Comparison of ENCODE assay signal across 1 cellular context in genomic region chr14:91417983-91418386, GRCh38.
A peak's percentile ranks its signal among the peaks of the same experiment; 100 is the strongest.
TF ChIP-seq lines count a peak whose summit lies in the region.

No MANE protein-coding gene starts in this region.

TF ChIP-seq in WTC11, 78 proteins besides CTCF, POLR2A, EP300 and RAD21 (continued from another document):
- no peak for TF ChIP-seq ZSCAN18 (CRISPR knock-in tag; IDR thresholded peaks at IDR 0.05)
- TF ChIP-seq ZNF425 (CRISPR knock-in tag; conservative IDR thresholded peaks at IDR 0.05) = no peak
- no peak for TF ChIP-seq ZNF317 (CRISPR knock-in tag; IDR thresholded peaks at IDR 0.05; ENCODE audit: borderline replicate concordance, low read depth)
- TF ChIP-seq, protein P1, sequence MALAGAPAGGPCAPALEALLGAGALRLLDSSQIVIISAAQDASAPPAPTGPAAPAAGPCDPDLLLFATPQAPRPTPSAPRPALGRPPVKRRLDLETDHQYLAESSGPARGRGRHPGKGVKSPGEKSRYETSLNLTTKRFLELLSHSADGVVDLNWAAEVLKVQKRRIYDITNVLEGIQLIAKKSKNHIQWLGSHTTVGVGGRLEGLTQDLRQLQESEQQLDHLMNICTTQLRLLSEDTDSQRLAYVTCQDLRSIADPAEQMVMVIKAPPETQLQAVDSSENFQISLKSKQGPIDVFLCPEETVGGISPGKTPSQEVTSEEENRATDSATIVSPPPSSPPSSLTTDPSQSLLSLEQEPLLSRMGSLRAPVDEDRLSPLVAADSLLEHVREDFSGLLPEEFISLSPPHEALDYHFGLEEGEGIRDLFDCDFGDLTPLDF (CRISPR knock-in tag; IDR thresholded peaks at IDR 0.05) = peak; percentile 68; the same call in 1 of the 2 replicates
- peak; percentile 84 for TF ChIP-seq TP53 (CRISPR knock-in tag; IDR thresholded peaks at IDR 0.05)
- peak; percentile 72 for TF ChIP-seq NR2C2 (CRISPR knock-in tag; IDR thresholded peaks at IDR 0.05)
- no peak for TF ChIP-seq ZNF263 (CRISPR knock-in tag; IDR thresholded peaks at IDR 0.05; ENCODE audit: low read depth)
- TF ChIP-seq, protein P2, sequence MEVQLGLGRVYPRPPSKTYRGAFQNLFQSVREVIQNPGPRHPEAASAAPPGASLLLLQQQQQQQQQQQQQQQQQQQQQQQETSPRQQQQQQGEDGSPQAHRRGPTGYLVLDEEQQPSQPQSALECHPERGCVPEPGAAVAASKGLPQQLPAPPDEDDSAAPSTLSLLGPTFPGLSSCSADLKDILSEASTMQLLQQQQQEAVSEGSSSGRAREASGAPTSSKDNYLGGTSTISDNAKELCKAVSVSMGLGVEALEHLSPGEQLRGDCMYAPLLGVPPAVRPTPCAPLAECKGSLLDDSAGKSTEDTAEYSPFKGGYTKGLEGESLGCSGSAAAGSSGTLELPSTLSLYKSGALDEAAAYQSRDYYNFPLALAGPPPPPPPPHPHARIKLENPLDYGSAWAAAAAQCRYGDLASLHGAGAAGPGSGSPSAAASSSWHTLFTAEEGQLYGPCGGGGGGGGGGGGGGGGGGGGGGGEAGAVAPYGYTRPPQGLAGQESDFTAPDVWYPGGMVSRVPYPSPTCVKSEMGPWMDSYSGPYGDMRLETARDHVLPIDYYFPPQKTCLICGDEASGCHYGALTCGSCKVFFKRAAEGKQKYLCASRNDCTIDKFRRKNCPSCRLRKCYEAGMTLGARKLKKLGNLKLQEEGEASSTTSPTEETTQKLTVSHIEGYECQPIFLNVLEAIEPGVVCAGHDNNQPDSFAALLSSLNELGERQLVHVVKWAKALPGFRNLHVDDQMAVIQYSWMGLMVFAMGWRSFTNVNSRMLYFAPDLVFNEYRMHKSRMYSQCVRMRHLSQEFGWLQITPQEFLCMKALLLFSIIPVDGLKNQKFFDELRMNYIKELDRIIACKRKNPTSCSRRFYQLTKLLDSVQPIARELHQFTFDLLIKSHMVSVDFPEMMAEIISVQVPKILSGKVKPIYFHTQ (CRISPR knock-in tag; IDR thresholded peaks at IDR 0.05) = no peak
- TF ChIP-seq PRDM15 (CRISPR knock-in tag; IDR thresholded peaks at IDR 0.05) = peak; percentile 49; the same call in 1 of the 2 replicates
- TF ChIP-seq SMAD4 (CRISPR knock-in tag; IDR thresholded peaks at IDR 0.05) = no peak
- TF ChIP-seq RORB (CRISPR knock-in tag; IDR thresholded peaks at IDR 0.05) = no peak
- 0 out of 2 replicates have a peak, but pooled peaks have one; percentile 30 for TF ChIP-seq NFYB (CRISPR knock-in tag; conservative IDR thresholded peaks at IDR 0.05; ENCODE audit: low read depth)
- no peak for TF ChIP-seq JAZF1 (CRISPR knock-in tag; IDR thresholded peaks at IDR 0.05)
- TF ChIP-seq, protein P3, sequence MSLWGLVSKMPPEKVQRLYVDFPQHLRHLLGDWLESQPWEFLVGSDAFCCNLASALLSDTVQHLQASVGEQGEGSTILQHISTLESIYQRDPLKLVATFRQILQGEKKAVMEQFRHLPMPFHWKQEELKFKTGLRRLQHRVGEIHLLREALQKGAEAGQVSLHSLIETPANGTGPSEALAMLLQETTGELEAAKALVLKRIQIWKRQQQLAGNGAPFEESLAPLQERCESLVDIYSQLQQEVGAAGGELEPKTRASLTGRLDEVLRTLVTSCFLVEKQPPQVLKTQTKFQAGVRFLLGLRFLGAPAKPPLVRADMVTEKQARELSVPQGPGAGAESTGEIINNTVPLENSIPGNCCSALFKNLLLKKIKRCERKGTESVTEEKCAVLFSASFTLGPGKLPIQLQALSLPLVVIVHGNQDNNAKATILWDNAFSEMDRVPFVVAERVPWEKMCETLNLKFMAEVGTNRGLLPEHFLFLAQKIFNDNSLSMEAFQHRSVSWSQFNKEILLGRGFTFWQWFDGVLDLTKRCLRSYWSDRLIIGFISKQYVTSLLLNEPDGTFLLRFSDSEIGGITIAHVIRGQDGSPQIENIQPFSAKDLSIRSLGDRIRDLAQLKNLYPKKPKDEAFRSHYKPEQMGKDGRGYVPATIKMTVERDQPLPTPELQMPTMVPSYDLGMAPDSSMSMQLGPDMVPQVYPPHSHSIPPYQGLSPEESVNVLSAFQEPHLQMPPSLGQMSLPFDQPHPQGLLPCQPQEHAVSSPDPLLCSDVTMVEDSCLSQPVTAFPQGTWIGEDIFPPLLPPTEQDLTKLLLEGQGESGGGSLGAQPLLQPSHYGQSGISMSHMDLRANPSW (CRISPR knock-in tag; conservative IDR thresholded peaks at IDR 0.05; ENCODE audit: low read depth) = no peak
- 0 out of 2 replicates have a peak, but pooled peaks have one; percentile 51 for TF ChIP-seq ATF1 (CRISPR knock-in tag; IDR thresholded peaks at IDR 0.05)
- TF ChIP-seq ZNF423 (CRISPR knock-in tag; IDR thresholded peaks at IDR 0.05) = no peak
- TF ChIP-seq KAT7 (CRISPR knock-in tag; IDR thresholded peaks at IDR 0.05; ENCODE audit: borderline replicate concordance) = peak; percentile 58; the same call in 1 of the 2 replicates
- TF ChIP-seq, protein P4, sequence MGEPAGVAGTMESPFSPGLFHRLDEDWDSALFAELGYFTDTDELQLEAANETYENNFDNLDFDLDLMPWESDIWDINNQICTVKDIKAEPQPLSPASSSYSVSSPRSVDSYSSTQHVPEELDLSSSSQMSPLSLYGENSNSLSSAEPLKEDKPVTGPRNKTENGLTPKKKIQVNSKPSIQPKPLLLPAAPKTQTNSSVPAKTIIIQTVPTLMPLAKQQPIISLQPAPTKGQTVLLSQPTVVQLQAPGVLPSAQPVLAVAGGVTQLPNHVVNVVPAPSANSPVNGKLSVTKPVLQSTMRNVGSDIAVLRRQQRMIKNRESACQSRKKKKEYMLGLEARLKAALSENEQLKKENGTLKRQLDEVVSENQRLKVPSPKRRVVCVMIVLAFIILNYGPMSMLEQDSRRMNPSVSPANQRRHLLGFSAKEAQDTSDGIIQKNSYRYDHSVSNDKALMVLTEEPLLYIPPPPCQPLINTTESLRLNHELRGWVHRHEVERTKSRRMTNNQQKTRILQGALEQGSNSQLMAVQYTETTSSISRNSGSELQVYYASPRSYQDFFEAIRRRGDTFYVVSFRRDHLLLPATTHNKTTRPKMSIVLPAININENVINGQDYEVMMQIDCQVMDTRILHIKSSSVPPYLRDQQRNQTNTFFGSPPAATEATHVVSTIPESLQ (CRISPR knock-in tag; IDR thresholded peaks at IDR 0.05) = no peak
- peak; percentile 39; the same call in 1 of the 2 replicates for TF ChIP-seq JUN (CRISPR knock-in tag; IDR thresholded peaks at IDR 0.05)
- no peak for TF ChIP-seq NR1H2 (CRISPR knock-in tag; IDR thresholded peaks at IDR 0.05)
- TF ChIP-seq, protein P5, sequence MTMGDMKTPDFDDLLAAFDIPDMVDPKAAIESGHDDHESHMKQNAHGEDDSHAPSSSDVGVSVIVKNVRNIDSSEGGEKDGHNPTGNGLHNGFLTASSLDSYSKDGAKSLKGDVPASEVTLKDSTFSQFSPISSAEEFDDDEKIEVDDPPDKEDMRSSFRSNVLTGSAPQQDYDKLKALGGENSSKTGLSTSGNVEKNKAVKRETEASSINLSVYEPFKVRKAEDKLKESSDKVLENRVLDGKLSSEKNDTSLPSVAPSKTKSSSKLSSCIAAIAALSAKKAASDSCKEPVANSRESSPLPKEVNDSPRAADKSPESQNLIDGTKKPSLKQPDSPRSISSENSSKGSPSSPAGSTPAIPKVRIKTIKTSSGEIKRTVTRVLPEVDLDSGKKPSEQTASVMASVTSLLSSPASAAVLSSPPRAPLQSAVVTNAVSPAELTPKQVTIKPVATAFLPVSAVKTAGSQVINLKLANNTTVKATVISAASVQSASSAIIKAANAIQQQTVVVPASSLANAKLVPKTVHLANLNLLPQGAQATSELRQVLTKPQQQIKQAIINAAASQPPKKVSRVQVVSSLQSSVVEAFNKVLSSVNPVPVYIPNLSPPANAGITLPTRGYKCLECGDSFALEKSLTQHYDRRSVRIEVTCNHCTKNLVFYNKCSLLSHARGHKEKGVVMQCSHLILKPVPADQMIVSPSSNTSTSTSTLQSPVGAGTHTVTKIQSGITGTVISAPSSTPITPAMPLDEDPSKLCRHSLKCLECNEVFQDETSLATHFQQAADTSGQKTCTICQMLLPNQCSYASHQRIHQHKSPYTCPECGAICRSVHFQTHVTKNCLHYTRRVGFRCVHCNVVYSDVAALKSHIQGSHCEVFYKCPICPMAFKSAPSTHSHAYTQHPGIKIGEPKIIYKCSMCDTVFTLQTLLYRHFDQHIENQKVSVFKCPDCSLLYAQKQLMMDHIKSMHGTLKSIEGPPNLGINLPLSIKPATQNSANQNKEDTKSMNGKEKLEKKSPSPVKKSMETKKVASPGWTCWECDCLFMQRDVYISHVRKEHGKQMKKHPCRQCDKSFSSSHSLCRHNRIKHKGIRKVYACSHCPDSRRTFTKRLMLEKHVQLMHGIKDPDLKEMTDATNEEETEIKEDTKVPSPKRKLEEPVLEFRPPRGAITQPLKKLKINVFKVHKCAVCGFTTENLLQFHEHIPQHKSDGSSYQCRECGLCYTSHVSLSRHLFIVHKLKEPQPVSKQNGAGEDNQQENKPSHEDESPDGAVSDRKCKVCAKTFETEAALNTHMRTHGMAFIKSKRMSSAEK (CRISPR knock-in tag; IDR thresholded peaks at IDR 0.05; ENCODE audit: borderline replicate concordance) = no peak
- TF ChIP-seq, protein P6, sequence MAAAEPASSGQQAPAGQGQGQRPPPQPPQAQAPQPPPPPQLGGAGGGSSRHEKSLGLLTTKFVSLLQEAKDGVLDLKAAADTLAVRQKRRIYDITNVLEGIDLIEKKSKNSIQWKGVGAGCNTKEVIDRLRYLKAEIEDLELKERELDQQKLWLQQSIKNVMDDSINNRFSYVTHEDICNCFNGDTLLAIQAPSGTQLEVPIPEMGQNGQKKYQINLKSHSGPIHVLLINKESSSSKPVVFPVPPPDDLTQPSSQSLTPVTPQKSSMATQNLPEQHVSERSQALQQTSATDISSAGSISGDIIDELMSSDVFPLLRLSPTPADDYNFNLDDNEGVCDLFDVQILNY (CRISPR knock-in tag; IDR thresholded peaks at IDR 0.05) = 0 out of 2 replicates have a peak, but pooled peaks have one; percentile 62
- TF ChIP-seq, protein P7, sequence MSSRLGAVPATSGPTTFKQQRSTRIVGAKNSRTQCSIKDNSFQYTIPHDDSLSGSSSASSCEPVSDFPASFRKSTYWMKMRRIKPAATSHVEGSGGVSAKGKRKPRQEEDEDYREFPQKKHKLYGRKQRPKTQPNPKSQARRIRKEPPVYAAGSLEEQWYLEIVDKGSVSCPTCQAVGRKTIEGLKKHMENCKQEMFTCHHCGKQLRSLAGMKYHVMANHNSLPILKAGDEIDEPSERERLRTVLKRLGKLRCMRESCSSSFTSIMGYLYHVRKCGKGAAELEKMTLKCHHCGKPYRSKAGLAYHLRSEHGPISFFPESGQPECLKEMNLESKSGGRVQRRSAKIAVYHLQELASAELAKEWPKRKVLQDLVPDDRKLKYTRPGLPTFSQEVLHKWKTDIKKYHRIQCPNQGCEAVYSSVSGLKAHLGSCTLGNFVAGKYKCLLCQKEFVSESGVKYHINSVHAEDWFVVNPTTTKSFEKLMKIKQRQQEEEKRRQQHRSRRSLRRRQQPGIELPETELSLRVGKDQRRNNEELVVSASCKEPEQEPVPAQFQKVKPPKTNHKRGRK (CRISPR knock-in tag; IDR thresholded peaks at IDR 0.05; ENCODE audit: borderline replicate concordance) = no peak
- peak; percentile 85 for TF ChIP-seq ETV6 (CRISPR knock-in tag; IDR thresholded peaks at IDR 0.05)
- TF ChIP-seq ZNF416 (CRISPR knock-in tag; IDR thresholded peaks at IDR 0.05) = no peak
TF ChIP-seq in WTC11: peak in this region for 29.
